Comparison of ENCODE assay signal across 8 cellular contexts in the genomic region with DNA sequence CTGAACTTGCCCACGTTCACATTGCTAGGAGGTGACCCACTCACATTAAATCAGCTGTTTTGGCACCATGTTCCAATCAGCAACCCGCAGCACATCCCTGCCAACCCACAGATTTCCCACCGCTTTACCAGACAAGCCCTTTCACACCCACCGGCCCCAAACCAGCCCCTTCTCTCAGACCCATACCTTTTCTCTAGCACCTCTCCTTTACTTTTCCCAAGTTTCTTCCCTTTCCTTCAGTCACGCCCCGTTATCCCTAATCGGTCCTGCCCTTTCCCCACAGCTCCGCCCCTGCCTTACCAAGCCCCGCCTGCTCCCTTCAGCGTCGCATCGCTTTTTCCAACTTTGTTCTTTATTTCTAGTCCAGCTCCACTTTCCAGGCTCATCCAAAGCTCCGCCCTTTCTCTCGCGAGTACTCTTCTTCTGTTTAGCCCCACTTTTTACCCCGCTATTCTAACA. TPM values are rescaled to one million over a fixed set of nuclear protein-coding genes. Genes with fewer than 3 reads are reported as not detected.
DNase-seq lines count a peak whose midpoint lies in the region; ATAC-seq and TF ChIP-seq lines count a peak whose summit lies in the region.

No MANE protein-coding gene starts in this region.

- TF ChIP-seq POLR2A in gastroesophageal sphincter (IDR thresholded peaks at IDR 0.05) (no peak), prostate gland (IDR thresholded peaks at IDR 0.05) (no peak)

- TF ChIP-seq EP300 in gastroesophageal sphincter (IDR thresholded peaks at IDR 0.05), result no peak

- peak overlapping the region; percentile 91 for H3K4me3 ChIP-seq in CD8-positive, alpha-beta T cell (ENCODE audit: low read depth, low read length)
- H3K4me3 ChIP-seq in gastroesophageal sphincter (peak overlapping the region; percentile 29 to 87), prostate gland (peak overlapping the region; percentile 97 to 98)

- no peaks in the 10 kb centered on the region for H3K9me3 Mint-ChIP-seq in CD8-positive, alpha-beta T cell

- H3K4me1 Mint-ChIP-seq in CD8-positive, alpha-beta T cell (ENCODE audit: low read depth), result peaks cover 63% of the 10 kb centered on the region
- H3K4me1 Mint-ChIP-seq in T-helper 17 cell, result peaks cover 44% of the 10 kb centered on the region

- no peaks in the 10 kb centered on the region for H3K9me3 ChIP-seq in CD8-positive, alpha-beta T cell (ENCODE audit: low read length)
- no peaks in the 10 kb centered on the region for H3K9me3 ChIP-seq in T-helper 17 cell (ENCODE audit: control insufficient read depth, low read length, poor library complexity, severe bottlenecking)
- no peaks in the 10 kb centered on the region for H3K9me3 ChIP-seq in gastroesophageal sphincter
- H3K9me3 ChIP-seq in prostate gland, result no peaks in the 10 kb centered on the region

- no peak for TF ChIP-seq CTCF in CD8-positive, alpha-beta T cell (IDR thresholded peaks at IDR 0.05)
- TF ChIP-seq CTCF in gastroesophageal sphincter (IDR thresholded peaks at IDR 0.05) (peak in 1 of 4 experiments; percentile 17), prostate gland (IDR thresholded peaks at IDR 0.05) (no peak)

- POLR2A ChIA-PET in CD8-positive, alpha-beta T cell (lab: Charles Lee), result interaction anchor here (0.5 to 2.6 kb wide), 8 partner anchors 13 to 590 kb away, joined by 3 to 22 read pairs (median 6); a partner anchor contains a TSS

- H3K36me3 Mint-ChIP-seq in CD8-positive, alpha-beta T cell, result peaks cover 25% of the 10 kb centered on the region
- peaks cover 2% of the 10 kb centered on the region for H3K36me3 Mint-ChIP-seq in T-helper 17 cell (ENCODE audit: low read depth)

- H3K36me3 ChIP-seq in CD8-positive, alpha-beta T cell (ENCODE audit: insufficient read depth, low read length), result no peaks in the 10 kb centered on the region
- H3K36me3 ChIP-seq in gastroesophageal sphincter (peaks cover 0 to 18% of the 10 kb centered on the region in 2 donors), prostate gland (peaks cover 0 to 7% of the 10 kb centered on the region in 2 donors)

- WGBS in gastroesophageal sphincter (ENCODE audit: low coverage in 1 of 2), 2 donors, result 0% methylated on average over 11 to 15 of the region's 16 CpGs
- WGBS in prostate gland, result under 1% methylated on average over 15 of the region's 16 CpGs

- peak overlapping the region; percentile 91 for H3K4me3 Mint-ChIP-seq in CD8-positive, alpha-beta T cell
- H3K4me3 Mint-ChIP-seq in T-helper 17 cell, result peak overlapping the region; percentile 97

- peak overlapping the region; percentile 24 for H3K27ac ChIP-seq in CD8-positive, alpha-beta T cell (ENCODE audit: low read depth, low read length)
- H3K27ac ChIP-seq in gastroesophageal sphincter (peak overlapping the region; percentile 24 to 99 (median 97)), prostate gland (peak overlapping the region; percentile 96 to 97)

- CTCF ChIA-PET in CD8-positive, alpha-beta T cell (lab: Charles Lee), result interaction anchor here (1.5 to 3.5 kb wide), 3 partner anchors 19 to 228 kb away, joined by 3 to 10 read pairs (median 9); a partner anchor contains a TSS

- intact Hi-C loops in CD8-positive, alpha-beta T cell (cut with DNase I, micrococcal nuclease), result loop anchor here (1.0 to 10.0 kb wide), 13 partner anchors 19 to 1544 kb away; a partner anchor contains a TSS
- intact Hi-C loops in prostate gland (cut with DNase I), result loop anchor here (5.0 to 10.0 kb wide), 2 partner anchors 112 to 184 kb away; a partner anchor contains a TSS

- no peaks in the 10 kb centered on the region for H3K27me3 ChIP-seq in CD8-positive, alpha-beta T cell (ENCODE audit: insufficient read depth, low read length)
- H3K27me3 ChIP-seq in gastroesophageal sphincter, result no peaks in the 10 kb centered on the region
- H3K27me3 ChIP-seq in prostate gland (replicated peaks; ENCODE audit: insufficient read depth), result no peaks in the 10 kb centered on the region

- peak overlapping the region; percentile 93 for H3K27ac Mint-ChIP-seq in CD8-positive, alpha-beta T cell
- H3K27ac Mint-ChIP-seq in T-helper 17 cell, result peak overlapping the region; percentile 87

- ATAC-seq in CD8-positive, alpha-beta T cell, result peak; percentile 22
- ATAC-seq in HG03196 (IDR thresholded peaks at IDR 0.05; ENCODE audit: unreplicated experiment) (peak; percentile 33), T-helper 17 cell (peak; percentile 43), gastroesophageal sphincter (peak; percentile 86)

- peaks cover 44% of the 10 kb centered on the region for H3K4me1 ChIP-seq in CD8-positive, alpha-beta T cell (ENCODE audit: insufficient read depth, low read length)
- H3K4me1 ChIP-seq in gastroesophageal sphincter, result peaks cover 3 to 50% (median 14%) of the 10 kb centered on the region in 3 donors
- H3K4me1 ChIP-seq in prostate gland (replicated peaks), result peaks cover 14% of the 10 kb centered on the region

- H3K27me3 Mint-ChIP-seq in CD8-positive, alpha-beta T cell (ENCODE audit: low read depth), result no peaks in the 10 kb centered on the region
- no peaks in the 10 kb centered on the region for H3K27me3 Mint-ChIP-seq in T-helper 17 cell

- DNase-seq in CD8-positive, alpha-beta T cell, result no peak
- DNase-seq in GM19238 (ENCODE audit: insufficient read length, low spot score) (peak; percentile 48), T-helper 17 cell (no peak), prostate gland (ENCODE audit: low spot score) (no peak), SIG-M5 treated with dmso at 0.1 percent for 504 hours (lab: John Stamatoyannopoulos, UW; ENCODE audit: unreplicated experiment) (no peak), HPDE6-E6E7 (ENCODE audit: extremely low spot score) (no peak)

RNA-seq across cellular contexts. Expression of a gene that starts 0.8 kb away (rescaled TPM):
- 10 to 100 TPM; 22.0 to 25.8 TPM for total RNA-seq in CD8-positive, alpha-beta T cell
- total RNA-seq in T-helper 17 cell (10 to 100 TPM; 31.8 to 41.0 TPM), gastroesophageal sphincter (10 to 100 TPM; 18.0 to 25.4 (median 21.6) TPM), prostate gland (10 to 100 TPM; 14.2 to 43.5 TPM)

RNA-seq across cellular contexts. Expression of a gene that starts 19.0 kb away (rescaled TPM):
- total RNA-seq in CD8-positive, alpha-beta T cell, result 1 to 10 TPM; 4.9 to 7.9 TPM
- total RNA-seq in T-helper 17 cell (10 to 100 TPM; 18.4 to 22.6 TPM), gastroesophageal sphincter (10 to 100 TPM; 22.1 to 33.8 (median 25.9) TPM), prostate gland (10 to 100 TPM; 22.6 to 38.2 TPM)

RNA-seq across cellular contexts. Expression of a gene that starts 27.1 kb away (rescaled TPM):
- total RNA-seq in CD8-positive, alpha-beta T cell, result under 1 TPM in 1 of 2 experiments, not detected in 1; 0.60 TPM
- not detected for total RNA-seq in T-helper 17 cell
- total RNA-seq in gastroesophageal sphincter, result 1 to 10 TPM in 1 of 4 donors, not detected in 3; 1.1 TPM
- not detected for total RNA-seq in prostate gland

RNA-seq across cellular contexts. Expression of a gene that starts 39.0 kb away (rescaled TPM):
- total RNA-seq in CD8-positive, alpha-beta T cell, result not detected
- total RNA-seq in T-helper 17 cell, result 1 to 10 TPM; 1.9 to 2.2 TPM
- total RNA-seq in gastroesophageal sphincter, result 10 to 100 TPM; 54.5 to 81.3 (median 69.7) TPM
- total RNA-seq in prostate gland, result 100 to 1,000 TPM in 1 of 2 donors, 10 to 100 TPM in 1; 74.4 to 167 TPM

Comparison
In these comparisons a context has a peak if more than half of its experiments do, and no peak if none do; other contexts are left out.
1. ATAC-seq: peak in every context shown above with its lines; median percentile 86 in gastroesophageal sphincter; 43 in T-helper 17 cell; 33 in HG03196; 22 in CD8-positive, alpha-beta T cell.
2. H3K27ac ChIP-seq: peak in every context shown above with its lines; median percentile 97 in gastroesophageal sphincter; 96 in prostate gland; 24 in CD8-positive, alpha-beta T cell.